ENCODE assay signal across 11 cellular contexts in the genomic region with DNA sequence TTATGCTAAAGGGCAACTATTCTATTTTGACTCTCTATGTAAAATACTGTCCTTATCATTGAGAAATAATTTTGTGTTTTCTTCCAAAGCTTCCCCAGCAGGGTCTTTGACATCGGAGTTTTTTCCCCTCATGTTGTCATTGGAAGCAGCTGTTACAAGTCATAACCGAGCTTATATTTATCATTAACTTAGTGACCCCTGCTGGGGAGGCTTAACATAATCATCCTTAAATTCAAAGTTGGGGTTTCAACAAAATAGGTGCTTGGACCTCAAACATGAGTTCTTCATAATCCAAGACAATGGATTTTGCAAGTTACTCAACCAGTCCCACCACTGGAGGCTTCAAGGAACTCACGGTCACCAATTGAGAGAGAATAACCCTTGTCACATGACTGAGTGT.
DNase-seq lines count a peak whose midpoint lies in the region; ATAC-seq and TF ChIP-seq lines count a peak whose summit lies in the region.
"Had no signal": no experiment of that assay in that cellular context is flagged by ENCODE, and none has a peak within 500 bp of the region (broad histone marks: within the 10 kb centered on the region; RNA-seq: fewer than 3 reads in every experiment).

No MANE protein-coding gene starts in this region.

- TF ChIP-seq CTCF in AG04449 (IDR thresholded peaks at IDR 0.05; ENCODE audit: insufficient read depth, low read length, missing control alignments) (peak; percentile 10), HFFc6 (IDR thresholded peaks at IDR 0.05) (peak; percentile 13; the same call in 1 of the 2 replicates), OCI-LY1 (IDR thresholded peaks at IDR 0.05; ENCODE audit: low read length) (peak; percentile 35; the same call in 1 of the 2 replicates), glutamatergic neuron (IDR thresholded peaks at IDR 0.05; ENCODE audit: partially characterized antibody, unreplicated experiment) (peak; percentile 41), ascending aorta (IDR thresholded peaks at IDR 0.05) (no peak)

- H3K4me3 Mint-ChIP-seq in HFFc6 (no peak overlapping the region), glutamatergic neuron (ENCODE audit: unreplicated experiment) (no peak overlapping the region)

- no peaks in the 10 kb centered on the region for H3K4me1 Mint-ChIP-seq in HFFc6 (ENCODE audit: low read depth)
- no peaks in the 10 kb centered on the region for H3K4me1 Mint-ChIP-seq in glutamatergic neuron (ENCODE audit: low read depth, unreplicated experiment)

- H3K79me2 ChIP-seq in OCI-LY1 (ENCODE audit: insufficient read depth, low read length) = no peaks in the 10 kb centered on the region

- no peak overlapping the region for H3K9ac ChIP-seq in OCI-LY1 (ENCODE audit: low read length)

- DNase-seq in AG04449 (ENCODE audit: low read depth, low spot score) = no peak
- DNase-seq in HFFc6 = no peak
- DNase-seq in glutamatergic neuron = no peak
- DNase-seq in NOMO-1 (lab: John Stamatoyannopoulos, UW; ENCODE audit: unreplicated experiment in 2 of 2) = no peak
- no peak for DNase-seq in stimulated activated CD4-positive, alpha-beta T cell treated with anti-CD3 and anti-CD28 coated beads, Interleukin-4, amount 100 ng/mL, for 1 hour
- DNase-seq in ascending aorta (ENCODE audit: low spot score in 2 of 2) = no peak
- DNase-seq: colonic mucosa had no signal

- H3K27ac ChIP-seq in OCI-LY1 (ENCODE audit: low read depth, low read length, poor library complexity, severe bottlenecking) = no peak overlapping the region
- H3K27ac ChIP-seq in ascending aorta = no peak overlapping the region
- H3K27ac ChIP-seq: colonic mucosa had no signal

- H3K36me3 Mint-ChIP-seq in HFFc6 (ENCODE audit: low read depth) (peaks cover 6% of the 10 kb centered on the region), glutamatergic neuron (ENCODE audit: unreplicated experiment) (peaks cover 7% of the 10 kb centered on the region)

- H3F3A ChIP-seq in OCI-LY1 (ENCODE audit: insufficient read depth, low read length) = no peaks in the 10 kb centered on the region

- H3K27me3 ChIP-seq in OCI-LY1 (ENCODE audit: insufficient read depth, low read length) (no peaks in the 10 kb centered on the region), ascending aorta (no peaks in the 10 kb centered on the region)
- H3K27me3 ChIP-seq: colonic mucosa had no signal

- H3K36me3 ChIP-seq in OCI-LY1 (ENCODE audit: insufficient read depth, low read length) (no peaks in the 10 kb centered on the region), ascending aorta (no peaks in the 10 kb centered on the region)
- H3K36me3 ChIP-seq: colonic mucosa had no signal

- POLR2A ChIA-PET in AG04449 (lab: Yijun Ruan, JAX) = no interaction called here

- intact Hi-C loops in ascending aorta (cut with DNase I) = no loop called here

- H4K20me1 ChIP-seq in OCI-LY1 (ENCODE audit: insufficient read depth, low read length) = no peaks in the 10 kb centered on the region

- no peaks in the 10 kb centered on the region for H3K9me3 ChIP-seq in OCI-LY1 (ENCODE audit: low read length)
- no peaks in the 10 kb centered on the region for H3K9me3 ChIP-seq in ascending aorta
- H3K9me3 ChIP-seq: colonic mucosa had no signal

- ATAC-seq in GM21526 (IDR thresholded peaks at IDR 0.05; ENCODE audit: low FRiP score, unreplicated experiment) = no peak
- ATAC-seq: activated CD4-positive, CD25-positive, alpha-beta regulatory T cell treated with anti-CD3 and anti-CD28 coated beads, Interleukin-2, amount 50 U/mL, for 24 hours had no signal

- H3K27ac Mint-ChIP-seq in HFFc6 (no peak overlapping the region), glutamatergic neuron (ENCODE audit: unreplicated experiment) (no peak overlapping the region)

- H3K4me3 ChIP-seq in AG04449 (ENCODE audit: low read depth, low read length) (no peak overlapping the region), OCI-LY1 (ENCODE audit: low read depth, low read length, poor library complexity, severe bottlenecking) (no peak overlapping the region), ascending aorta (no peak overlapping the region)
- H3K4me3 ChIP-seq: colonic mucosa, lung had no signal

- H3K4me2 ChIP-seq in OCI-LY1 (ENCODE audit: low read length) = no peak overlapping the region

- no peaks in the 10 kb centered on the region; the same call in 1 of the 2 replicates for H3K27me3 Mint-ChIP-seq in HFFc6 (ENCODE audit: insufficient read depth)
- H3K27me3 Mint-ChIP-seq in glutamatergic neuron (ENCODE audit: unreplicated experiment) = no peaks in the 10 kb centered on the region

- no peaks in the 10 kb centered on the region for H3K9me2 ChIP-seq in OCI-LY1 (ENCODE audit: low read depth, low read length)

- H2AFZ ChIP-seq in OCI-LY1 (ENCODE audit: low read length) = no peak overlapping the region

- CTCF ChIA-PET in AG04449 (lab: Yijun Ruan, JAX) = interaction anchor here (0.8 to 12.6 kb wide), 16 partner anchors 8 to 1050 kb away, joined by 3 to 174 read pairs (median 3); a partner anchor contains a TSS

- H3K4me1 ChIP-seq in OCI-LY1 (ENCODE audit: insufficient read depth, low read length, severe bottlenecking) (no peaks in the 10 kb centered on the region), ascending aorta (no peaks in the 10 kb centered on the region)
- H3K4me1 ChIP-seq: colonic mucosa had no signal

- H3K9me3 Mint-ChIP-seq in HFFc6 = peaks cover 47% of the 10 kb centered on the region
- H3K9me3 Mint-ChIP-seq in glutamatergic neuron (ENCODE audit: unreplicated experiment) = no peaks in the 10 kb centered on the region

Comparison
In these comparisons a context has a peak if more than half of its experiments do, and no peak if none do; other contexts are left out.
1. CTCF ChIP-seq: peak in AG04449 (single experiment), HFFc6 (single experiment), OCI-LY1 (single experiment) and glutamatergic neuron (single experiment); none in ascending aorta (0 of 3).